8 cellular contexts compared by ENCODE assay signal in genomic region chr17:57086069-57086930, GRCh38. TPM values are rescaled to one million over a fixed set of nuclear protein-coding genes. Genes with fewer than 3 reads are reported as not detected.
A peak's percentile ranks its signal among the peaks of the same experiment; 100 is the strongest.
DNase-seq lines count a peak whose midpoint lies in the region; ATAC-seq and TF ChIP-seq lines count a peak whose summit lies in the region.

No MANE protein-coding gene starts in this region.

- no peak for ATAC-seq in GM19397 (IDR thresholded peaks at IDR 0.05; ENCODE audit: unreplicated experiment)

- no peaks in the 10 kb centered on the region for H3K27me3 ChIP-seq in Caco-2 (replicated peaks; ENCODE audit: control insufficient read depth, insufficient read depth, low read length)
- H3K27me3 ChIP-seq in ascending aorta: no peaks in the 10 kb centered on the region
- H3K27me3 ChIP-seq in skeletal muscle tissue (ENCODE audit: control insufficient read depth in 3 of 3, insufficient read depth in 3 of 3, low read length in 3 of 3): no peaks in the 10 kb centered on the region

- peak overlapping the region; percentile 85 for H3K27ac Mint-ChIP-seq in Caco-2 (ENCODE audit: unreplicated experiment)

- H3K9ac ChIP-seq in skeletal muscle tissue (ENCODE audit: low read depth in 1 of 3, low read length in 3 of 3): peak overlapping the region; percentile 87 to 99 (median 91)

- CTCF ChIA-PET in Caco-2 (lab: Charles Lee): interaction anchor here (0.6 to 1.5 kb wide), 3 partner anchors 10 to 898 kb away, joined by 3 to 4 read pairs (median 4); no protein-coding TSS in a partner anchor
- CTCF ChIA-PET in HEK293T (lab: Yijun Ruan, JAX): interaction anchor here (0.5 to 0.9 kb wide), 3 partner anchors 20 to 106 kb away, joined by 3 to 6 read pairs (median 4); no protein-coding TSS in a partner anchor

- H3K4me3 ChIP-seq in Caco-2 (ENCODE audit: low read depth, low read length) (peak overlapping the region; percentile 83), ascending aorta (peak overlapping the region; percentile 82 to 98), iPS-18c (ENCODE audit: insufficient read depth, low read depth, low read length) (peak overlapping the region; percentile 85), skeletal muscle tissue (ENCODE audit: low read length in 3 of 3) (peak overlapping the region; percentile 83 to 96 (median 88))

- H3K27ac ChIP-seq in ascending aorta: peak overlapping the region; percentile 98
- peak overlapping the region; percentile 89 for H3K27ac ChIP-seq in skeletal muscle tissue (ENCODE audit: low read depth, low read length)

- H3K9me3 Mint-ChIP-seq in Caco-2 (ENCODE audit: unreplicated experiment): no peaks in the 10 kb centered on the region

- H3K36me3 ChIP-seq in Caco-2 (ENCODE audit: control insufficient read depth, insufficient read depth, low read length): peaks cover 2% of the 10 kb centered on the region; the same call in 1 of the 2 replicates
- no peaks in the 10 kb centered on the region for H3K36me3 ChIP-seq in ascending aorta
- no peaks in the 10 kb centered on the region for H3K36me3 ChIP-seq in skeletal muscle tissue (ENCODE audit: control insufficient read depth in 3 of 3, insufficient read depth in 3 of 3, low read length in 3 of 3)

- H3K4me1 ChIP-seq in Caco-2 (peaks cover 21% of the 10 kb centered on the region), ascending aorta (peaks cover 3 to 36% of the 10 kb centered on the region in 2 donors), skeletal muscle tissue (ENCODE audit: control insufficient read depth in 3 of 3, insufficient read depth in 3 of 3, low read length in 3 of 3) (peaks cover 45 to 59% (median 47%) of the 10 kb centered on the region in 3 donors)

- DNase-seq in Caco-2 (peak; percentile 70 to 83), HEK293T (ENCODE audit: extremely low spot score) (peak; percentile 43), RPMI7951 (ENCODE audit: low read depth) (peak; percentile 24), ascending aorta (ENCODE audit: low spot score in 2 of 2) (peak in 1 of 2 donors; percentile 67), NCI-H2107 (lab: John Stamatoyannopoulos, UW) (no peak)

- intact Hi-C loops in Caco-2 (cut with micrococcal nuclease; ENCODE audit: unreplicated experiment): loop anchor here (10.0 kb wide), 2 partner anchors 121 to 251 kb away; partner anchors contain the start of genes C17orf67, COIL and DGKE
- intact Hi-C loops in ascending aorta (cut with DNase I): loop anchor here (10.0 kb wide), 2 partner anchors 251 to 999 kb away; partner anchors contain the start of genes C17orf67, DGKE and DYNLL2

- peaks cover 16% of the 10 kb centered on the region for H3K36me3 Mint-ChIP-seq in Caco-2 (ENCODE audit: insufficient read depth, unreplicated experiment)

- peak overlapping the region; percentile 90 for H3K4me3 Mint-ChIP-seq in Caco-2 (ENCODE audit: unreplicated experiment)

- H3K4me1 Mint-ChIP-seq in Caco-2 (ENCODE audit: low read depth, unreplicated experiment): peaks cover 27% of the 10 kb centered on the region

- BruUV-seq in Caco-2 (replicated peaks; lab: Mats Ljungman, UMichigan): TSS peak; percentile 17

- POLR2A ChIA-PET in Caco-2 (lab: Charles Lee): interaction anchor here (0.5 to 1.8 kb wide), 6 partner anchors 18 to 173 kb away, joined by 3 to 7 read pairs (median 4); partner anchors contain the start of genes SCPEP1 and TRIM25
- POLR2A ChIA-PET in HEK293T (lab: Yijun Ruan, JAX): interaction anchor here (1.1 to 2.1 kb wide), 6 partner anchors 12 to 111 kb away, joined by 3 to 21 read pairs (median 6); partner anchors contain the start of gene SCPEP1

- H3K27me3 Mint-ChIP-seq in Caco-2 (ENCODE audit: insufficient read depth, unreplicated experiment): no peaks in the 10 kb centered on the region

- H3K9me3 ChIP-seq in Caco-2 (no peaks in the 10 kb centered on the region), ascending aorta (no peaks in the 10 kb centered on the region), iPS-18c (ENCODE audit: control insufficient read depth, insufficient read depth, low read length) (no peaks in the 10 kb centered on the region), skeletal muscle tissue (ENCODE audit: control insufficient read depth in 3 of 3, low read length in 3 of 3) (no peaks in the 10 kb centered on the region)

- TF ChIP-seq CTCF in Caco-2 (IDR thresholded peaks at IDR 0.05; ENCODE audit: insufficient read depth in 1 of 2, low read depth in 1 of 2, low read length in 1 of 2, severe bottlenecking in 1 of 2, unreplicated experiment in 1 of 2): no peak
- TF ChIP-seq CTCF in ascending aorta (IDR thresholded peaks at IDR 0.05): no peak

TF ChIP-seq in HEK293T, 16 proteins besides CTCF, POLR2A, EP300 and RAD21:
- TF ChIP-seq L3MBTL2 (conservative IDR thresholded peaks at IDR 0.05): peak; percentile 46
- no peak for TF ChIP-seq FOXM1 (IDR thresholded peaks at IDR 0.05; ENCODE audit: borderline replicate concordance)

RNA-seq across cellular contexts. Expression of gene AKAP1, which starts 1.3 kb away (rescaled TPM):
- total RNA-seq in Caco-2 (2022) (87.1 and 87.2 TPM in 2 replicates), ascending aorta (127 TPM), skeletal muscle tissue (63.7 TPM)
- 8.3 and 8.9 TPM in 2 replicates for total RNA-seq in RPMI7951 (2014; rRNA removed; shearing (Covaris generic))
